8 cellular contexts compared by ENCODE assay signal in the genomic region with DNA sequence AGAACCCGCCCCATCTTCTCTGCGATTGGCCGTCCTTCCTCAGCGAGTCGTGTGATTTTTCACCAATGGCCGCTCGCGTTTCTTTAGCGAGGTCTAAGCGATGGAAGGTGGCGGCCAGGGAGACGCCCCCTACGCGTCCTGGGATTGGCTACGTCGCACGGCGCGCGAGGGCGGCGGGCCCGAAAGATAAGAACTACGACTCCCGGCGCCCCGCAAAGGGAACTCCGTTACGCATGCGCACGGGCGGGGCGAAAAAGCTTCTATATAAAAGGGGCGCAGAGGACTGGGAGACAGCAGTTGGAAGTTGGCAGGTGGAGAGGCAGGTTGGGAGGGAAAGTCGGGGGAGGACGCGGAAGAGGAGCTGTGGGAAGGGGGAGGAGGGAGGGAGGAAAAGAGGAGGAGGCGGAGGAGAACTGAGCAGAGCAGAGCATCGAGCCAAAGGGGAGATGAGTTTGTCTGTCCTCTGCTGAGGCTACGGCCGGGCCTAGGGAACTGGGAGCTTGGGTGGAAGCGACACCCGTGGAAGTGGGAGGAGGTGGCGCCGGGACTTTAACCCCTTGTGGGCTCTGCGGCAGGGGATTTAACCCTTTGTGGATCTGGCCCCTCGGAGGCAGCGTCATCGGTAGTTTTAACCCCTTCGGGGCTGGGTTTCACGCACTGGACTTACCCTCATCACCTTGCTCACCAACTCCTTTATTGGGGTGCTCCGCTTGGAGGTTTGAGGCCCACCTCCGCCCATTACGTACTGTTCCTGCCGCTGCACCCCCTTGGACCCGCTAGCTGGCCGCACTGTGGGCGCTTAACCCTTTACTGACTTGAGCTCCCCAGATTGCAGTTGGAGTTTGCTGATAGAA. TPM values are rescaled to one million over a fixed set of nuclear protein-coding genes. Genes with fewer than 3 reads are reported as not detected.
DNase-seq lines count a peak whose midpoint lies in the region; ATAC-seq, FAIRE-seq and TF ChIP-seq lines count a peak whose summit lies in the region.

TSS of gene HEXIM1 (plus strand) at position 293 of the 854 bp plus-strand sequence. CDS start 716 bp downstream, outside the sequence.

- ATAC-seq in HG03442 (IDR thresholded peaks at IDR 0.05; ENCODE audit: unreplicated experiment) = peak; percentile 68
- peak; percentile 78 for ATAC-seq in activated CD4-positive, alpha-beta T cell treated with anti-CD3 and anti-CD28 coated beads for 36 hours

- H3K4me3 Mint-ChIP-seq in activated CD4-positive, alpha-beta T cell treated with anti-CD3 and anti-CD28 coated beads for 36 hours = peak within 1 kb of the TSS; percentile 99

- DNase-seq in AML-193 (lab: John Stamatoyannopoulos, UW) (peak; percentile 100), GM19238 (ENCODE audit: insufficient read length, low spot score) (peak; percentile 95), NCI-H524 (lab: John Stamatoyannopoulos, UW) (peak; percentile 100), choroid plexus epithelial cell (ENCODE audit: low read depth) (peak; percentile 100), kidney (peak; percentile 100)
- peak; percentile 99 for DNase-seq in activated CD4-positive, alpha-beta T cell treated with anti-CD3 and anti-CD28 coated beads for 36 hours
- peak; percentile 98 for DNase-seq in stimulated activated CD4-positive, alpha-beta T cell treated with anti-CD3 and anti-CD28 coated beads, Interleukin-15, amount 100 ng/mL, for 24 hours

- TF ChIP-seq CTCF in choroid plexus epithelial cell (conservative IDR thresholded peaks at IDR 0.05; ENCODE audit: low read depth, low read length) = no peak
- TF ChIP-seq CTCF in kidney (IDR thresholded peaks at IDR 0.05; ENCODE audit: borderline replicate concordance, extremely low read depth, insufficient read depth) = no peak

- peak within 1 kb of the TSS; percentile 86 to 97 for H3K9ac ChIP-seq in kidney (ENCODE audit: low read length in 2 of 2)

- peaks cover 37% of the 10 kb centered on the region for H3K36me3 Mint-ChIP-seq in activated CD4-positive, alpha-beta T cell treated with anti-CD3 and anti-CD28 coated beads for 36 hours (ENCODE audit: low read depth)

- peak within 1 kb of the TSS; percentile 97 to 100 for H3K27ac ChIP-seq in kidney (ENCODE audit: low read depth in 2 of 2, low read length in 2 of 2)

- intact Hi-C loops in activated CD4-positive, alpha-beta T cell treated with anti-CD3 and anti-CD28 coated beads for 36 hours (cut with DNase I, micrococcal nuclease) = loop anchor here (1.0 to 5.0 kb wide), 12 partner anchors 13 to 961 kb away; partner anchors contain the start of genes ACBD4 (in 2 of the 2), HEXIM2 (in 2 of the 2), NMT1 (in 2 of the 2) and DCAKD (in 1 of the 2)
- intact Hi-C loops in kidney (cut with DNase I) = no loop called here

- H3K4me1 ChIP-seq in kidney (ENCODE audit: control insufficient read depth in 1 of 2, insufficient read depth in 1 of 2, low read depth in 1 of 2, low read length in 2 of 2) = peaks cover 20 to 26% of the 10 kb centered on the region in 2 donors

- peak within 1 kb of the TSS; percentile 100 for H3K27ac Mint-ChIP-seq in activated CD4-positive, alpha-beta T cell treated with anti-CD3 and anti-CD28 coated beads for 36 hours

- H3K4me3 ChIP-seq in choroid plexus epithelial cell (ENCODE audit: low read depth, low read length) (peak within 1 kb of the TSS; percentile 73), kidney (ENCODE audit: low read length in 2 of 2) (peak within 1 kb of the TSS; percentile 78 to 88)

- H3K9me3 ChIP-seq in kidney (ENCODE audit: control insufficient read depth in 1 of 2, low read length in 2 of 2) = no peaks in the 10 kb centered on the region

- no peaks in the 10 kb centered on the region for H3K36me3 ChIP-seq in kidney (ENCODE audit: control insufficient read depth in 1 of 2, insufficient read depth in 2 of 2, low read length in 2 of 2)

- H3K27me3 Mint-ChIP-seq in activated CD4-positive, alpha-beta T cell treated with anti-CD3 and anti-CD28 coated beads for 36 hours = no peaks in the 10 kb centered on the region

- CTCF ChIA-PET in activated CD4-positive, alpha-beta T cell treated with anti-CD3 and anti-CD28 coated beads for 36 hours (lab: Charles Lee) = interaction anchor here (1.0 to 10.0 kb wide), 14 partner anchors 9 to 168 kb away, joined by 3 to 222 read pairs (median 6); partner anchors contain the start of genes ACBD4, HEXIM2, MAP3K14 and PLCD3

- no peaks in the 10 kb centered on the region for H3K9me3 Mint-ChIP-seq in activated CD4-positive, alpha-beta T cell treated with anti-CD3 and anti-CD28 coated beads for 36 hours (ENCODE audit: low read depth)

- POLR2A ChIA-PET in activated CD4-positive, alpha-beta T cell treated with anti-CD3 and anti-CD28 coated beads for 36 hours (lab: Charles Lee) = interaction anchor here (0.5 to 6.5 kb wide), 31 partner anchors 9 to 1038 kb away, joined by 3 to 247 read pairs (median 7); partner anchors contain the start of genes ACBD4, EFTUD2, FMNL1 and HEXIM2

- peaks cover 37% of the 10 kb centered on the region for H3K4me1 Mint-ChIP-seq in activated CD4-positive, alpha-beta T cell treated with anti-CD3 and anti-CD28 coated beads for 36 hours

- FAIRE-seq in kidney (lab: Jason Lieb, UNC) = peak; percentile 98

RNA-seq across cellular contexts. Expression of gene HEXIM1, which starts in this region (rescaled TPM):
- 10 to 100 TPM; 27.1 to 27.3 TPM for total RNA-seq in activated CD4-positive, alpha-beta T cell treated with anti-CD3 and anti-CD28 coated beads for 36 hours
- total RNA-seq in kidney = 34.7 TPM
- polyA plus RNA-seq in kidney (ENCODE audit: insufficient read depth, low read depth, low replicate concordance) = 25.0 TPM

Comparison
In these comparisons a context has a peak if more than half of its experiments do, and no peak if none do; other contexts are left out.
1. Peak in every context shown above with its lines: DNase-seq, ATAC-seq, H3K4me3 ChIP-seq and H3K27ac ChIP-seq.